In genomic region chr1:166300767-166301166, GRCh38 we compare ENCODE assay signal across 21 cellular contexts.
"Had no signal": no experiment of that assay in that cellular context is flagged by ENCODE, and none has a peak within 500 bp of the region (broad histone marks: within the 10 kb centered on the region; RNA-seq: fewer than 3 reads in every experiment).

No MANE protein-coding gene starts in this region.

- H3K9me3 ChIP-seq: left ventricle myocardium inferior, ovary, right atrium auricular region had no signal

- FAIRE-seq: endothelial cell of umbilical vein, keratinocyte, small intestine, urothelium cell line had no signal

- H3K9me3 Mint-ChIP-seq: dendritic cell treated with granulocyte-macrophage colony-stimulating factor and Interleukin-4, amounts not matched to agents 40 ng/mL and 50 ng/mL, for 4 days; neural progenitor cell had no signal

- H3K36me3 Mint-ChIP-seq: immature natural killer cell, neural progenitor cell had no signal

- H3K4me3 Mint-ChIP-seq: dendritic cell treated with granulocyte-macrophage colony-stimulating factor and Interleukin-4, amounts not matched to agents 40 ng/mL and 50 ng/mL, for 4 days; immature natural killer cell; natural killer cell treated with Interleukin-12 subunit alpha and Interleukin-12 subunit beta and Interleukin-15 and Interleukin-18, amount 100 ng/mL, for 72 hours; neural progenitor cell had no signal

- H3K4me1 Mint-ChIP-seq: immature natural killer cell had no signal

- DNase-seq: erythroblast; foreskin keratinocyte; immature natural killer cell; left cardiac atrium; left ventricle myocardium inferior; mesenchymal stem cell; midbrain; nucleus accumbens; ovary; small intestine; stimulated activated CD4-positive, alpha-beta T cell treated with anti-CD3 and anti-CD28 coated beads, Interleukin-12 subunit alpha, Interleukin-12 subunit beta, amount 100 ng/mL, for 4 hours; stimulated activated CD4-positive, alpha-beta T cell treated with anti-CD3 and anti-CD28 coated beads, Interleukin-2, amount 100 ng/mL, for 48 hours; stimulated activated naive CD4-positive, alpha-beta T cell treated with Interleukin-2 at 50 U/mL for 16 hours had no signal

- H3K4me3 ChIP-seq: left ventricle myocardium inferior, lung, neural progenitor cell, ovary, right atrium auricular region had no signal

- H3K27me3 ChIP-seq: foreskin keratinocyte, neural progenitor cell, ovary, right atrium auricular region had no signal

- H3K9ac ChIP-seq: neural progenitor cell had no signal

- H3K27ac Mint-ChIP-seq: dendritic cell treated with granulocyte-macrophage colony-stimulating factor and Interleukin-4, amounts not matched to agents 40 ng/mL and 50 ng/mL, for 4 days; immature natural killer cell; natural killer cell treated with Interleukin-12 subunit alpha and Interleukin-12 subunit beta and Interleukin-15 and Interleukin-18, amount 100 ng/mL, for 72 hours; neural progenitor cell had no signal

- H3K27me3 Mint-ChIP-seq: dendritic cell treated with granulocyte-macrophage colony-stimulating factor and Interleukin-4, amounts not matched to agents 40 ng/mL and 50 ng/mL, for 4 days had no signal

- H3K27ac ChIP-seq: foreskin keratinocyte, left ventricle myocardium inferior, neural progenitor cell, ovary, right atrium auricular region had no signal

- H3K4me2 ChIP-seq: neural progenitor cell had no signal

- H2AFZ ChIP-seq: neural progenitor cell had no signal

- H3K4me1 ChIP-seq: foreskin keratinocyte, left ventricle myocardium inferior, right atrium auricular region had no signal

- H3K36me3 ChIP-seq: left ventricle myocardium inferior, neural progenitor cell, ovary, right atrium auricular region had no signal
